Comparison of ENCODE assay signal across 8 cellular contexts in genomic region chr20:50110141-50111047, GRCh38.
DNase-seq lines count a peak whose midpoint lies in the region; ATAC-seq and TF ChIP-seq lines count a peak whose summit lies in the region.

No MANE protein-coding gene starts in this region.

- no peak overlapping the region for H3K4me3 ChIP-seq in fibroblast of pulmonary artery (replicated peaks; ENCODE audit: low read depth, low read length)

- DNase-seq in activated CD4-positive, CD25-positive, alpha-beta regulatory T cell (lab: John Stamatoyannopoulos, UW), result no peak
- DNase-seq in fibroblast of pulmonary artery (ENCODE audit: low read depth) (peak; percentile 46), hepatic stellate cell (ENCODE audit: low spot score) (no peak), NCI-H526 (lab: John Stamatoyannopoulos, UW) (no peak)
- peak; percentile 23 for DNase-seq in stimulated activated CD8-positive, alpha-beta memory T cell treated with anti-CD3 and anti-CD28 coated beads, Interleukin-12 subunit alpha, Interleukin-12 subunit beta, amount 100 ng/mL, for 1 hour (ENCODE audit: low read depth)

- peak overlapping the region; percentile 6; the same call in 1 of the 2 replicates for H3K27ac ChIP-seq in VCaP

- peak; percentile 58 to 59 for ATAC-seq in activated CD4-positive, CD25-positive, alpha-beta regulatory T cell treated with anti-CD3 and anti-CD28 coated beads, Interleukin-2, amount 50 U/mL, for 24 hours
- peak; percentile 53 for ATAC-seq in HG03342 (IDR thresholded peaks at IDR 0.05; ENCODE audit: unreplicated experiment)

- no peak for TF ChIP-seq CTCF in VCaP (conservative IDR thresholded peaks at IDR 0.05)
- TF ChIP-seq CTCF in fibroblast of pulmonary artery (IDR thresholded peaks at IDR 0.05; ENCODE audit: low read length, missing control alignments), result no peak

Comparison
In these comparisons a context has a peak if more than half of its experiments do, and no peak if none do; other contexts are left out.
1. DNase-seq: peak in fibroblast of pulmonary artery (single experiment) and stimulated activated CD8-positive, alpha-beta memory T cell treated with anti-CD3 and anti-CD28 coated beads, Interleukin-12 subunit alpha, Interleukin-12 subunit beta, amount 100 ng/mL, for 1 hour (single experiment); none in activated CD4-positive, CD25-positive, alpha-beta regulatory T cell (0 of 4), hepatic stellate cell (single experiment) and NCI-H526 (0 of 2).